In the genomic region with DNA sequence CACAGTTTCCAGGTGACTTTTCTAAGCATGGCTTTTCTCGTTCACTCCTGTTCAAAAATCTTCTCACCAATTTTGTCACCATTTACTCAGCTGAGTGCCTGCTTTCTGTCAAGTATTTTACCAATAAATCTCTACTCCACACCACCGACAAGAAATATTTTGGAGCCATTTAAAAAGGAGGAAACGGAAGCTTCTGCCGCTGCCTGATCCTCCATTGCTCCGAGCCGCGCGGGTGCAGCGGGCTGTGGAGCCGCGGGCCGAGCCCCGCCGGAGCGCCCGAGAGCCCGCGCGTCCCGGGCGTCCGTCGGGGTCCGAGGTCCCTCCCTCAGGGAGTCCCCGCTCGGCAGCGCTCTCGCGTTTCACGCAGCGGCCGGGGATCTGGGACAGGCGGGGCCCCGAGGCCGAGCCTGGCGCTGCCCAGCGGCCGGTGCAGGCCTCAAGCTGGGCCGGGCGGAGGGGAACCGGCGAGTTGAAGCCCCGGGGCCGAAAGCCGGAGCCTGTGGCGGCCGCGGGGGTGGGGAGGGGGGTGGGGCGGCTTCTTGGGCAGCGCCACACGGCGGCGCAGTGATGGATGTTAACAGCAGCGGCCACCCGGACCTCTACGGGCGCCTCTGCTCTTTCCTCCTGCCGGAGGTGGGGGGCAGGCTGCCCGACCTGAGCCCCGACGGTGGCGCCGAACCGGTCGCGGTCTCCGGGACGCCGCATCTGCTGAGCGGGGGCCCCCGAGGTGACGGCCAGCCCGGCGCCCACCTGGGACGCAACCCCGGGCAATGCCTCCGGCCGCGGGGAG, we compare ENCODE assay signal across 8 cellular contexts. TPM values are rescaled to one million over a fixed set of nuclear protein-coding genes. Genes with fewer than 3 reads are reported as not detected.
DNase-seq lines count a peak whose midpoint lies in the region; ATAC-seq and TF ChIP-seq lines count a peak whose summit lies in the region.

No MANE protein-coding gene starts in this region.

- peaks cover 2% of the 10 kb centered on the region for H3K27me3 Mint-ChIP-seq in IgD-negative memory B cell

- H3K4me3 ChIP-seq in iPS-11a (ENCODE audit: low read depth, low read length): peak overlapping the region; percentile 58
- peak overlapping the region; percentile 55 for H3K4me3 ChIP-seq in retinal pigment epithelial cell (ENCODE audit: low read length)

- DNase-seq in NCI-H2029 (lab: John Stamatoyannopoulos, UW) (peak; percentile 16), NCI-H2029 treated with DMSO at 0.1 percent for 48 hours (lab: John Stamatoyannopoulos, UW) (no peak), T1000 (lab: John Stamatoyannopoulos, UW) (peak; percentile 55), T47D (ENCODE audit: low read depth in 1 of 2, low spot score in 1 of 2) (peak; percentile 41 to 47), retinal pigment epithelial cell (ENCODE audit: low read depth) (no peak)

- ATAC-seq in GM21737 (IDR thresholded peaks at IDR 0.05; ENCODE audit: unreplicated experiment): no peak

- peak overlapping the region; percentile 91 to 93 (median 92) for H3K4me3 Mint-ChIP-seq in IgD-negative memory B cell

- TF ChIP-seq CTCF in retinal pigment epithelial cell (conservative IDR thresholded peaks at IDR 0.05; ENCODE audit: low read depth, low read length): peak; percentile 45

- H3K36me3 Mint-ChIP-seq in IgD-negative memory B cell: no peaks in the 10 kb centered on the region

- H3K27ac Mint-ChIP-seq in IgD-negative memory B cell: peak overlapping the region; percentile 27 to 83 (median 45)

- no peaks in the 10 kb centered on the region for H3K9me3 Mint-ChIP-seq in IgD-negative memory B cell

- in situ Hi-C loops in T47D (cut with HindIII; ENCODE audit: low pct_unique_long_range_greater_than_20kb, low sequenced_read_pairs): no loop called here

- peaks cover 3 to 18% (median 17%) of the 10 kb centered on the region in 3 donors for H3K4me1 Mint-ChIP-seq in IgD-negative memory B cell

RNA-seq across cellular contexts. Expression of a gene that starts 1.1 kb away (rescaled TPM):
- polyA plus RNA-seq in IgD-negative memory B cell: 12.9 TPM

RNA-seq across cellular contexts. Expression of a gene that starts 43.1 kb away (rescaled TPM):
- polyA plus RNA-seq in IgD-negative memory B cell: 2.7 TPM

RNA-seq across cellular contexts. Expression of a gene that starts 49.2 kb away (rescaled TPM):
- polyA plus RNA-seq in IgD-negative memory B cell: 1.4 TPM

Comparison
In these comparisons a context has a peak if more than half of its experiments do, and no peak if none do; other contexts are left out.
1. DNase-seq: peak in NCI-H2029 (single experiment), T1000 (single experiment) and T47D (2 of 2); none in NCI-H2029 treated with DMSO at 0.1 percent for 48 hours (single experiment) and retinal pigment epithelial cell (single experiment).